1 cellular context compared by ENCODE assay signal in genomic region chr6:170584181-170584953, GRCh38.
TF ChIP-seq lines count a peak whose summit lies in the region.

A gene with protein sequence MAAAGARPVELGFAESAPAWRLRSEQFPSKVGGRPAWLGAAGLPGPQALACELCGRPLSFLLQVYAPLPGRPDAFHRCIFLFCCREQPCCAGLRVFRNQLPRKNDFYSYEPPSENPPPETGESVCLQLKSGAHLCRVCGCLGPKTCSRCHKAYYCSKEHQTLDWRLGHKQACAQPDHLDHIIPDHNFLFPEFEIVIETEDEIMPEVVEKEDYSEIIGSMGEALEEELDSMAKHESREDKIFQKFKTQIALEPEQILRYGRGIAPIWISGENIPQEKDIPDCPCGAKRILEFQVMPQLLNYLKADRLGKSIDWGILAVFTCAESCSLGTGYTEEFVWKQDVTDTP (minus strand): TSS chr6:170584637. CDS start chr6:170584581, 56 bp downstream.

TF ChIP-seq in K562, 482 proteins besides CTCF, POLR2A, EP300 and RAD21 (continued from another document and continues in another):
- peak; percentile 84; the same call in 1 of the 2 replicates for TF ChIP-seq ARID3B (CRISPR knock-in tag; IDR thresholded peaks at IDR 0.05; ENCODE audit: borderline replicate concordance)
- TF ChIP-seq ATF7 (IDR thresholded peaks at IDR 0.05) = peak; percentile 79; the same call in 1 of the 2 replicates
- no peak for TF ChIP-seq MYNN (IDR thresholded peaks at IDR 0.05)
- TF ChIP-seq MYNN (CRISPR knock-in tag; IDR thresholded peaks at IDR 0.05) = no peak
- no peak for TF ChIP-seq ETS2 (tag; IDR thresholded peaks at IDR 0.05; ENCODE audit: borderline replicate concordance, poor library complexity, severe bottlenecking)
- TF ChIP-seq, protein P1, sequence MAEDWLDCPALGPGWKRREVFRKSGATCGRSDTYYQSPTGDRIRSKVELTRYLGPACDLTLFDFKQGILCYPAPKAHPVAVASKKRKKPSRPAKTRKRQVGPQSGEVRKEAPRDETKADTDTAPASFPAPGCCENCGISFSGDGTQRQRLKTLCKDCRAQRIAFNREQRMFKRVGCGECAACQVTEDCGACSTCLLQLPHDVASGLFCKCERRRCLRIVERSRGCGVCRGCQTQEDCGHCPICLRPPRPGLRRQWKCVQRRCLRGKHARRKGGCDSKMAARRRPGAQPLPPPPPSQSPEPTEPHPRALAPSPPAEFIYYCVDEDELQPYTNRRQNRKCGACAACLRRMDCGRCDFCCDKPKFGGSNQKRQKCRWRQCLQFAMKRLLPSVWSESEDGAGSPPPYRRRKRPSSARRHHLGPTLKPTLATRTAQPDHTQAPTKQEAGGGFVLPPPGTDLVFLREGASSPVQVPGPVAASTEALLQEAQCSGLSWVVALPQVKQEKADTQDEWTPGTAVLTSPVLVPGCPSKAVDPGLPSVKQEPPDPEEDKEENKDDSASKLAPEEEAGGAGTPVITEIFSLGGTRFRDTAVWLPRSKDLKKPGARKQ (CRISPR knock-in tag; IDR thresholded peaks at IDR 0.05) = no peak
- TF ChIP-seq, protein P2, sequence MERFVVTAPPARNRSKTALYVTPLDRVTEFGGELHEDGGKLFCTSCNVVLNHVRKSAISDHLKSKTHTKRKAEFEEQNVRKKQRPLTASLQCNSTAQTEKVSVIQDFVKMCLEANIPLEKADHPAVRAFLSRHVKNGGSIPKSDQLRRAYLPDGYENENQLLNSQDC (CRISPR knock-in tag; IDR thresholded peaks at IDR 0.05) = 0 out of 2 replicates have a peak, but pooled peaks have one; percentile 31
- TF ChIP-seq JUNB (CRISPR knock-in tag; conservative IDR thresholded peaks at IDR 0.05) = no peak
- TF ChIP-seq HES1 (IDR thresholded peaks at IDR 0.05; ENCODE audit: low read depth) = no peak
- no peak for TF ChIP-seq ARID3A (IDR thresholded peaks at IDR 0.05; ENCODE audit: borderline replicate concordance, low read depth, low read length)
- no peak for TF ChIP-seq PRPF4 (IDR thresholded peaks at IDR 0.05; ENCODE audit: insufficient read depth, low read depth, low read length, poor library complexity, severe bottlenecking)
- peak; percentile 59; the same call in 1 of the 2 replicates for TF ChIP-seq HDAC8 (tag; IDR thresholded peaks at IDR 0.05)
- 0 out of 2 replicates have a peak, but pooled peaks have one; percentile 19 for TF ChIP-seq MTF1 (CRISPR knock-in tag; IDR thresholded peaks at IDR 0.05; ENCODE audit: borderline replicate concordance)
- no peak for TF ChIP-seq EHMT2 (IDR thresholded peaks at IDR 0.05)
- TF ChIP-seq ZNF184 (CRISPR knock-in tag; IDR thresholded peaks at IDR 0.05) = no peak
- TF ChIP-seq ZNF174 (CRISPR knock-in tag; IDR thresholded peaks at IDR 0.05) = no peak
- TF ChIP-seq, protein P3, sequence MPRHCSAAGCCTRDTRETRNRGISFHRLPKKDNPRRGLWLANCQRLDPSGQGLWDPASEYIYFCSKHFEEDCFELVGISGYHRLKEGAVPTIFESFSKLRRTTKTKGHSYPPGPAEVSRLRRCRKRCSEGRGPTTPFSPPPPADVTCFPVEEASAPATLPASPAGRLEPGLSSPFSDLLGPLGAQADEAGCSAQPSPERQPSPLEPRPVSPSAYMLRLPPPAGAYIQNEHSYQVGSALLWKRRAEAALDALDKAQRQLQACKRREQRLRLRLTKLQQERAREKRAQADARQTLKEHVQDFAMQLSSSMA (CRISPR knock-in tag; IDR thresholded peaks at IDR 0.05) = peak; percentile 50; the same call in 1 of the 2 replicates
- no peak for TF ChIP-seq NFIX (CRISPR knock-in tag; IDR thresholded peaks at IDR 0.05; ENCODE audit: low read depth)
- no peak; the same call in 1 of the 2 replicates for TF ChIP-seq XRCC5 (IDR thresholded peaks at IDR 0.05; ENCODE audit: low read depth, low read length)
- TF ChIP-seq NR2F6 (CRISPR knock-in tag; IDR thresholded peaks at IDR 0.05) = no peak
- peak; percentile 74; the same call in 1 of the 2 replicates for TF ChIP-seq HSF4 (CRISPR knock-in tag; IDR thresholded peaks at IDR 0.05; ENCODE audit: borderline replicate concordance)
- TF ChIP-seq SP2 (IDR thresholded peaks at IDR 0.05; ENCODE audit: extremely low read depth, low read depth, low read length, poor library complexity, severe bottlenecking) = peak; percentile 19
- no peak for TF ChIP-seq SETDB1 (IDR thresholded peaks at IDR 0.05; ENCODE audit: low read length)
- TF ChIP-seq, protein P4, sequence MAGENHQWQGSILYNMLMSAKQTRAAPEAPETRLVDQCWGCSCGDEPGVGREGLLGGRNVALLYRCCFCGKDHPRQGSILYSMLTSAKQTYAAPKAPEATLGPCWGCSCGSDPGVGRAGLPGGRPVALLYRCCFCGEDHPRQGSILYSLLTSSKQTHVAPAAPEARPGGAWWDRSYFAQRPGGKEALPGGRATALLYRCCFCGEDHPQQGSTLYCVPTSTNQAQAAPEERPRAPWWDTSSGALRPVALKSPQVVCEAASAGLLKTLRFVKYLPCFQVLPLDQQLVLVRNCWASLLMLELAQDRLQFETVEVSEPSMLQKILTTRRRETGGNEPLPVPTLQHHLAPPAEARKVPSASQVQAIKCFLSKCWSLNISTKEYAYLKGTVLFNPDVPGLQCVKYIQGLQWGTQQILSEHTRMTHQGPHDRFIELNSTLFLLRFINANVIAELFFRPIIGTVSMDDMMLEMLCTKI (IDR thresholded peaks at IDR 0.05; ENCODE audit: partially characterized antibody) = no peak
- TF ChIP-seq ZNF57 (CRISPR knock-in tag; IDR thresholded peaks at IDR 0.05) = no peak
- TF ChIP-seq C11orf30 (IDR thresholded peaks at IDR 0.05; ENCODE audit: low read depth) = peak; percentile 85
- TF ChIP-seq ZNF444 (CRISPR knock-in tag; IDR thresholded peaks at IDR 0.05) = no peak
- no peak for TF ChIP-seq ZNF668 (CRISPR knock-in tag; IDR thresholded peaks at IDR 0.05)
- TF ChIP-seq HDAC2 (IDR thresholded peaks at IDR 0.05) = peak; percentile 61; the same call in 1 of the 2 replicates
- no peak for TF ChIP-seq DMBX1 (CRISPR knock-in tag; IDR thresholded peaks at IDR 0.05; ENCODE audit: borderline replicate concordance)
- TF ChIP-seq KDM2B (CRISPR knock-in tag; IDR thresholded peaks at IDR 0.05) = no peak
- TF ChIP-seq ETV1 (tag; conservative IDR thresholded peaks at IDR 0.05; ENCODE audit: low read depth) = peak; percentile 67
- peak; percentile 60; the same call in 1 of the 2 replicates for TF ChIP-seq ZNF212 (CRISPR knock-in tag; IDR thresholded peaks at IDR 0.05)
- TF ChIP-seq EGR1 (conservative IDR thresholded peaks at IDR 0.05) = no peak
- no peak for TF ChIP-seq ZNF717 (CRISPR knock-in tag; IDR thresholded peaks at IDR 0.05)
- no peak for TF ChIP-seq TCFL5 (CRISPR knock-in tag; conservative IDR thresholded peaks at IDR 0.05)
- no peak for TF ChIP-seq PCBP2 (IDR thresholded peaks at IDR 0.05; ENCODE audit: low read depth, low read length, poor library complexity, severe bottlenecking)
- TF ChIP-seq, protein P5, sequence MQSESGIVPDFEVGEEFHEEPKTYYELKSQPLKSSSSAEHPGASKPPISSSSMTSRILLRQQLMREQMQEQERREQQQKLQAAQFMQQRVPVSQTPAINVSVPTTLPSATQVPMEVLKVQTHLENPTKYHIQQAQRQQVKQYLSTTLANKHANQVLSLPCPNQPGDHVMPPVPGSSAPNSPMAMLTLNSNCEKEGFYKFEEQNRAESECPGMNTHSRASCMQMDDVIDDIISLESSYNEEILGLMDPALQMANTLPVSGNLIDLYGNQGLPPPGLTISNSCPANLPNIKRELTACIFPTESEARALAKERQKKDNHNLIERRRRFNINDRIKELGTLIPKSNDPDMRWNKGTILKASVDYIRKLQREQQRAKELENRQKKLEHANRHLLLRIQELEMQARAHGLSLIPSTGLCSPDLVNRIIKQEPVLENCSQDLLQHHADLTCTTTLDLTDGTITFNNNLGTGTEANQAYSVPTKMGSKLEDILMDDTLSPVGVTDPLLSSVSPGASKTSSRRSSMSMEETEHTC (IDR thresholded peaks at IDR 0.05) = peak; percentile 3; the same call in 1 of the 2 replicates
- TF ChIP-seq ATF1 (CRISPR knock-in tag; IDR thresholded peaks at IDR 0.05) = 0 out of 2 replicates have a peak, but pooled peaks have one; percentile 35
- peak; percentile 90 for TF ChIP-seq ATF1 (tag; IDR thresholded peaks at IDR 0.05)
- TF ChIP-seq PCBP1 (IDR thresholded peaks at IDR 0.05; ENCODE audit: low read depth, low read length, poor library complexity, severe bottlenecking) = peak; percentile 87
- TF ChIP-seq PRDM10 (IDR thresholded peaks at IDR 0.05; ENCODE audit: partially characterized antibody) = peak; percentile 22
- no peak for TF ChIP-seq SRSF7 (optimal IDR thresholded peaks at IDR 0.05; ENCODE audit: low read depth, low read length)
- TF ChIP-seq ZNF354B (CRISPR knock-in tag; IDR thresholded peaks at IDR 0.05) = no peak
- no peak for TF ChIP-seq ZNF311 (CRISPR knock-in tag; IDR thresholded peaks at IDR 0.05)
- no peak for TF ChIP-seq SMAD2 (IDR thresholded peaks at IDR 0.05; ENCODE audit: low read depth, low read length)
- TF ChIP-seq, protein P6, sequence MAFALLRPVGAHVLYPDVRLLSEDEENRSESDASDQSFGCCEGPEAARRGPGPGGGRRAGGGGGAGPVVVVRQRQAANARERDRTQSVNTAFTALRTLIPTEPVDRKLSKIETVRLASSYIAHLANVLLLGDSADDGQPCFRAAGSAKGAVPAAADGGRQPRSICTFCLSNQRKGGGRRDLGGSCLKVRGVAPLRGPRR (CRISPR knock-in tag; IDR thresholded peaks at IDR 0.05) = no peak
- no peak for TF ChIP-seq PHB2 (IDR thresholded peaks at IDR 0.05; ENCODE audit: low read depth)
- no peak for TF ChIP-seq DLX4 (CRISPR knock-in tag; IDR thresholded peaks at IDR 0.05)
- no peak for TF ChIP-seq ZNF830 (CRISPR knock-in tag; IDR thresholded peaks at IDR 0.05)
- TF ChIP-seq MAFK (IDR thresholded peaks at IDR 0.05; ENCODE audit: low read length) = no peak
- TF ChIP-seq, protein P7, sequence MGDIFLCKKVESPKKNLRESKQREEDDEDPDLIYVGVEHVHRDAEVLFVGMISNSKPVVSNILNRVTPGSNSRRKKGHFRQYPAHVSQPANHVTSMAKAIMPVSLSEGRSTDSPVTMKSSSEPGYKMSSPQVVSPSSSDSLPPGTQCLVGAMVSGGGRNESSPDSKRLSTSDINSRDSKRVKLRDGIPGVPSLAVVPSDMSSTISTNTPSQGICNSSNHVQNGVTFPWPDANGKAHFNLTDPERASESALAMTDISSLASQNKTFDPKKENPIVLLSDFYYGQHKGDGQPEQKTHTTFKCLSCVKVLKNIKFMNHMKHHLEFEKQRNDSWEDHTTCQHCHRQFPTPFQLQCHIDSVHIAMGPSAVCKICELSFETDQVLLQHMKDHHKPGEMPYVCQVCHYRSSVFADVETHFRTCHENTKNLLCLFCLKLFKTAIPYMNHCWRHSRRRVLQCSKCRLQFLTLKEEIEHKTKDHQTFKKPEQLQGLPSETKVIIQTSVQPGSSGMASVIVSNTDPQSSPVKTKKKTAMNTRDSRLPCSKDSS (IDR thresholded peaks at IDR 0.05; ENCODE audit: low read depth, partially characterized antibody) = no peak
